Comparison of ENCODE assay signal across 8 cellular contexts in genomic region chr3:5194801-5195509, GRCh38. TPM values are rescaled to one million over a fixed set of nuclear protein-coding genes. Genes with fewer than 3 reads are reported as not detected.
A peak's percentile ranks its signal among the peaks of the same experiment; 100 is the strongest.
DNase-seq lines count a peak whose midpoint lies in the region; ATAC-seq and TF ChIP-seq lines count a peak whose summit lies in the region.

No MANE protein-coding gene starts in this region.

- H3K27ac ChIP-seq in SK-N-SH (ENCODE audit: low read depth in 2 of 2, low read length in 1 of 2): peak overlapping the region; percentile 82 to 93; a peak in 3 of 4 replicates
- H3K27ac ChIP-seq in effector memory CD4-positive, alpha-beta T cell (ENCODE audit: insufficient read depth, low read length, poor library complexity, severe bottlenecking): peak overlapping the region; percentile 71
- peak overlapping the region; percentile 71 for H3K27ac ChIP-seq in psoas muscle

- H2AFZ ChIP-seq in SK-N-SH (ENCODE audit: low read depth): no peak overlapping the region

- peak overlapping the region; percentile 32; the same call in 1 of the 2 replicates for H3K9ac ChIP-seq in SK-N-SH

- TF ChIP-seq RAD21 in SK-N-SH (IDR thresholded peaks at IDR 0.05; ENCODE audit: low read length): no peak

- peak; percentile 54 for ATAC-seq in GM18907 (IDR thresholded peaks at IDR 0.05; ENCODE audit: unreplicated experiment)
- ATAC-seq in HG03139 (IDR thresholded peaks at IDR 0.05; ENCODE audit: unreplicated experiment): peak; percentile 35
- ATAC-seq in psoas muscle: peak; percentile 89 to 96 (median 92)

- POLR2A ChIA-PET in BJ (lab: Charles Lee): interaction anchor here (0.6 kb wide), 1 partner anchor 150 kb away, joined by 10 read pairs; no protein-coding TSS in a partner anchor
- POLR2A ChIA-PET in SK-N-SH (lab: Yijun Ruan, JAX): no interaction called here

- H3K9me2 ChIP-seq in SK-N-SH: no peaks in the 10 kb centered on the region

- peaks cover 88% of the 10 kb centered on the region for H3K79me2 ChIP-seq in SK-N-SH (ENCODE audit: insufficient read depth)

- H3K9me3 ChIP-seq in SK-N-SH (no peaks in the 10 kb centered on the region), psoas muscle (no peaks in the 10 kb centered on the region)
- no peaks in the 10 kb centered on the region for H3K9me3 ChIP-seq in effector memory CD4-positive, alpha-beta T cell (ENCODE audit: control insufficient read depth, low read length)

- H3K4me2 ChIP-seq in SK-N-SH: peak overlapping the region; percentile 32

- intact Hi-C loops in psoas muscle (cut with DNase I): loop anchor here in 1 of 2 donors (2.0 to 10.0 kb wide), 3 partner anchors 74 to 540 kb away; no protein-coding TSS in a partner anchor

- 53% methylated on average over 2 of the region's 2 CpGs for WGBS in SK-N-SH (ENCODE audit: low lambda C conversion rate)
- 47 to 55% (median 52%) methylated on average over 2 of the region's 2 CpGs for WGBS in psoas muscle, 3 donors

- TF ChIP-seq EP300 in SK-N-SH (IDR thresholded peaks at IDR 0.05; ENCODE audit: borderline replicate concordance in 1 of 2, low read depth in 1 of 2, low read length in 1 of 2): peak in 1 of 2 experiments; percentile 60; a peak in 1 of 4 replicates

- H3F3A ChIP-seq in SK-N-SH (replicated peaks; ENCODE audit: insufficient read depth): peaks cover 30% of the 10 kb centered on the region

- H3K4me1 ChIP-seq in SK-N-SH (ENCODE audit: control insufficient read depth in 1 of 2, insufficient read depth in 2 of 2, low read depth in 1 of 2, low read length in 1 of 2) (peaks cover 12 to 62% of the 10 kb centered on the region in 2 experiments), psoas muscle (peaks cover 54% of the 10 kb centered on the region)
- H3K4me1 ChIP-seq in effector memory CD4-positive, alpha-beta T cell (ENCODE audit: control insufficient read depth, insufficient read depth, low read length, poor library complexity, severe bottlenecking): peaks cover 56% of the 10 kb centered on the region

- DNase-seq in BJ (ENCODE audit: low read depth): peak; percentile 68
- no peak for DNase-seq in SK-N-SH
- peak; percentile 39 to 47 (median 43) for DNase-seq in effector memory CD4-positive, alpha-beta T cell
- no peak for DNase-seq in psoas muscle
- no peak for DNase-seq in ecto neural progenitor cell (ENCODE audit: low spot score)
- no peak for DNase-seq in NCI-H187 (lab: John Stamatoyannopoulos, UW)

- 0 out of 2 replicates have a peak, but pooled peaks cover 5% of the 10 kb centered on the region for H4K20me1 ChIP-seq in SK-N-SH (ENCODE audit: insufficient read depth)

- H3K4me3 ChIP-seq in BJ (ENCODE audit: low read depth, low read length) (no peak overlapping the region), SK-N-SH (ENCODE audit: low read depth in 2 of 2, low read length in 1 of 2) (no peak overlapping the region), psoas muscle (no peak overlapping the region)
- no peak overlapping the region for H3K4me3 ChIP-seq in effector memory CD4-positive, alpha-beta T cell (ENCODE audit: insufficient read depth, low read depth, low read length, poor library complexity, severe bottlenecking)

- TF ChIP-seq CTCF in BJ (IDR thresholded peaks at IDR 0.05; ENCODE audit: insufficient read depth, low read depth, low read length): no peak
- no peak for TF ChIP-seq CTCF in SK-N-SH (IDR thresholded peaks at IDR 0.05)
- no peak for TF ChIP-seq CTCF in psoas muscle (IDR thresholded peaks at IDR 0.05)

- CTCF ChIA-PET in BJ (lab: Yijun Ruan, JAX): interaction anchor here (1.0 to 3.0 kb wide), 2 partner anchors 10 to 56 kb away, joined by 3 to 6 read pairs; no protein-coding TSS in a partner anchor
- CTCF ChIA-PET in SK-N-SH (lab: Yijun Ruan, JAX): no interaction called here

- no peaks in the 10 kb centered on the region; the same call in 1 of the 2 replicates for H3K36me3 ChIP-seq in BJ (ENCODE audit: control insufficient read depth, insufficient read depth, low read length)
- H3K36me3 ChIP-seq in SK-N-SH (replicated peaks in 1 of 2; ENCODE audit: control insufficient read depth in 1 of 2, insufficient read depth in 2 of 2, low read length in 1 of 2): peaks cover 13 to 28% of the 10 kb centered on the region in 2 experiments
- no peaks in the 10 kb centered on the region for H3K36me3 ChIP-seq in effector memory CD4-positive, alpha-beta T cell (ENCODE audit: control insufficient read depth, insufficient read depth, low read length)
- peaks cover 0 to 14% of the 10 kb centered on the region in 2 donors for H3K36me3 ChIP-seq in psoas muscle (ENCODE audit: insufficient read depth in 1 of 2, low read depth in 1 of 2)

- no peaks in the 10 kb centered on the region for H3K27me3 ChIP-seq in BJ (ENCODE audit: control insufficient read depth, insufficient read depth, low read length)
- H3K27me3 ChIP-seq in SK-N-SH (ENCODE audit: insufficient read depth): no peaks in the 10 kb centered on the region
- no peaks in the 10 kb centered on the region for H3K27me3 ChIP-seq in effector memory CD4-positive, alpha-beta T cell (replicated peaks; ENCODE audit: control insufficient read depth, insufficient read depth, low read length, poor library complexity, severe bottlenecking)
- no peaks in the 10 kb centered on the region for H3K27me3 ChIP-seq in psoas muscle (ENCODE audit: insufficient read depth in 3 of 3, low read length in 2 of 3)

TF ChIP-seq in SK-N-SH, 30 proteins besides CTCF, POLR2A, EP300 and RAD21:
- TF ChIP-seq RFX5 (IDR thresholded peaks at IDR 0.05; ENCODE audit: low read length) (no peak), NFIC (IDR thresholded peaks at IDR 0.05; ENCODE audit: borderline replicate concordance) (peak; percentile 40; the same call in 1 of the 2 replicates), POLR2AphosphoS5 (IDR thresholded peaks at IDR 0.05; ENCODE audit: low read depth, low read length) (peak; percentile 20; the same call in 1 of the 2 replicates), ZBTB33 (IDR thresholded peaks at IDR 0.05; ENCODE audit: borderline replicate concordance, low read depth) (no peak), FOXM1 (IDR thresholded peaks at IDR 0.05; ENCODE audit: low read depth) (0 out of 2 replicates have a peak, but pooled peaks have one; percentile 48), CHD2 (IDR thresholded peaks at IDR 0.05; ENCODE audit: low read length, partially characterized antibody) (no peak), FOSL2 (IDR thresholded peaks at IDR 0.05; ENCODE audit: borderline replicate concordance, low read depth) (peak; percentile 86), TEAD4 (IDR thresholded peaks at IDR 0.05; ENCODE audit: borderline replicate concordance, insufficient read depth) (no peak), JUND (IDR thresholded peaks at IDR 0.05) (peak; percentile 87), TCF12 (IDR thresholded peaks at IDR 0.05) (peak; percentile 61)
- TF ChIP-seq, protein P1, sequence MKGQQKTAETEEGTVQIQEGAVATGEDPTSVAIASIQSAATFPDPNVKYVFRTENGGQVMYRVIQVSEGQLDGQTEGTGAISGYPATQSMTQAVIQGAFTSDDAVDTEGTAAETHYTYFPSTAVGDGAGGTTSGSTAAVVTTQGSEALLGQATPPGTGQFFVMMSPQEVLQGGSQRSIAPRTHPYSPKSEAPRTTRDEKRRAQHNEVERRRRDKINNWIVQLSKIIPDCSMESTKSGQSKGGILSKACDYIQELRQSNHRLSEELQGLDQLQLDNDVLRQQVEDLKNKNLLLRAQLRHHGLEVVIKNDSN (IDR thresholded peaks at IDR 0.05; ENCODE audit: borderline replicate concordance, low read depth): 0 out of 2 replicates have a peak, but pooled peaks have one; percentile 14
- TF ChIP-seq, protein P2, sequence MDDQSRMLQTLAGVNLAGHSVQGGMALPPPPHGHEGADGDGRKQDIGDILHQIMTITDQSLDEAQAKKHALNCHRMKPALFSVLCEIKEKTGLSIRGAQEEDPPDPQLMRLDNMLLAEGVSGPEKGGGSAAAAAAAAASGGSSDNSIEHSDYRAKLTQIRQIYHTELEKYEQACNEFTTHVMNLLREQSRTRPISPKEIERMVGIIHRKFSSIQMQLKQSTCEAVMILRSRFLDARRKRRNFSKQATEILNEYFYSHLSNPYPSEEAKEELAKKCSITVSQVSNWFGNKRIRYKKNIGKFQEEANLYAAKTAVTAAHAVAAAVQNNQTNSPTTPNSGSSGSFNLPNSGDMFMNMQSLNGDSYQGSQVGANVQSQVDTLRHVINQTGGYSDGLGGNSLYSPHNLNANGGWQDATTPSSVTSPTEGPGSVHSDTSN (IDR thresholded peaks at IDR 0.05): peak; percentile 59

RNA-seq across cellular contexts. Expression of gene EDEM1, which starts 7.4 kb away (rescaled TPM):
- polyA plus RNA-seq in BJ (2011; rRNA removed) (21.3 and 29.8 TPM in 2 replicates), SK-N-SH (2012; rRNA removed) (25.2 and 37.4 TPM in 2 replicates), psoas muscle (1 to 10 TPM; 2.6 to 6.4 (median 5.4) TPM)
- 23.4 and 27.7 TPM in 2 replicates for polyA minus RNA-seq in BJ (2011; rRNA and poly(A)+ RNA removed)
- polyA plus RNA-seq in SK-N-SH (2012; cell fraction: cytosol; rRNA removed): 34.3 and 35.8 TPM in 2 replicates
- 13.9 and 24.5 TPM in 2 replicates for polyA plus RNA-seq in SK-N-SH (2012; cell fraction: nucleus; rRNA removed)
- total RNA-seq in psoas muscle: 10 to 100 TPM in 1 of 4 donors, 1 to 10 TPM in 3; 5.5 to 11.7 (median 6.5) TPM

Comparison
In these comparisons a context has a peak if more than half of its experiments do, and no peak if none do; other contexts are left out.
1. DNase-seq: peak in BJ (single experiment) and effector memory CD4-positive, alpha-beta T cell (3 of 3); none in SK-N-SH (single experiment), psoas muscle (0 of 2), ecto neural progenitor cell (single experiment) and NCI-H187 (0 of 2).
2. ATAC-seq: peak in every context shown above with its lines; median percentile 92 in psoas muscle; 54 in GM18907; 35 in HG03139.
3. Peak in every context shown above with its lines, with median percentiles within 50 percentile points of each other: H3K27ac ChIP-seq.